In the genomic region with DNA sequence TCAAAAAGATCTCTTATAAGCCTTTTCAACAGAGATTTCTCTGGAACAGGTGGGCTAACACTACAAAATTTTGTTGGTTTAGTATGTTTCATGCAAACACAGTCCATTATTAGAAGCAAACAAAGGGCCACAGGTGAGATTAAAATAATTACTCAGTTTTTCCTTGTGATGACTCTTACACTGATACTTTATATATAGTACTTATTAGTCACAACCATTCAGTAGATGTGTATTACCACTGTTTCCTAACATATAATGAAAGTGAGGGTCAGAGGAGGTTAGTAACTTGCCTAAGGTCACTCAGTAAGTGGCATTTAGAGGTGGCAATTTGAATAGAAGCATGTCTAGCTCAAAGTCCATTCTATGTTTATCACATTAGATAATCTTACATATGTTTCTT, we compare ENCODE assay signal across 35 cellular contexts. TPM values are rescaled to one million over a fixed set of nuclear protein-coding genes. Genes with fewer than 3 reads are reported as not detected.
"Had no signal": no experiment of that assay in that cellular context is flagged by ENCODE, and none has a peak within 500 bp of the region (broad histone marks: within the 10 kb centered on the region; RNA-seq: fewer than 3 reads in every experiment).

No MANE protein-coding gene starts in this region.

- H3K36me3 ChIP-seq: ascending aorta had no signal

- H3K9me3 Mint-ChIP-seq: activated CD4-positive, alpha-beta memory T cell treated with anti-CD3 and anti-CD28 coated beads for 36 hours; activated CD4-positive, alpha-beta T cell treated with anti-CD3 and anti-CD28 coated beads, Interleukin-2, amount 10 ng/mL, durations not matched to agents 24 days and 14 days; activated CD8-positive, alpha-beta T cell treated with anti-CD3 and anti-CD28 coated beads for 36 hours; activated naive CD4-positive, alpha-beta T cell treated with anti-CD3 and anti-CD28 coated beads, Interleukin-2, amount 10 ng/mL, durations not matched to agents 7 days and 5 days; activated naive CD4-positive, alpha-beta T cell treated with anti-CD3 and anti-CD28 coated beads, Interleukin-2, amount 50 U/mL, for 24 hours; activated naive CD8-positive, alpha-beta T cell treated with anti-CD3 and anti-CD28 coated beads, Interleukin-2, amount 10 ng/mL, durations not matched to agents 7 days and 5 days; activated naive CD8-positive, alpha-beta T cell treated with anti-CD3 and anti-CD28 coated beads, Interleukin-2, amount 50 U/mL, for 24 hours; activated T-cell treated with anti-CD3 and anti-CD28 coated beads, Interleukin-2, amount 50 U/mL, for 4 hours; activated T-cell treated with anti-CD3 and anti-CD28 coated beads, Interleukin-2, amount 50 U/mL, for 72 hours; activated T-helper 1 cell treated with anti-CD3 and anti-CD28 coated beads, Interleukin-12 subunit alpha, Interleukin-12 subunit beta, Interleukin-2, Interleukin-4 antibody, amounts not matched to agents 30 ng/mL and 10 ng/mL and 1 ng/mL, durations not matched to agents 14 hours and 24 hours and 36 hours; activated T-helper 17 cell treated with anti-CD3 and anti-CD28 coated beads, Interleukin-2, amount 50 U/mL, for 72 hours; T-helper 1 cell treated with Interleukin-12 subunit alpha and Interleukin-12 subunit beta and Interleukin-4 antibody, amounts not matched to agents 30 μg/mL and 1 μg/mL, for 36 hours; T-helper 2 cell treated with Interferon-gamma antibody and Interleukin-4, amounts not matched to agents 5 μg/mL and 100 μg/mL, for 36 hours had no signal

- DNase-seq: activated B cell treated with CpG ODN at 0.5 μM for 24 hours; activated CD4-positive, alpha-beta memory T cell treated with anti-CD3 and anti-CD28 coated beads for 36 hours; activated CD4-positive, alpha-beta T cell treated with anti-CD3 and anti-CD28 coated beads for 4 hours; activated CD4-positive, alpha-beta T cell treated with anti-CD3 and anti-CD28 coated beads, Interleukin-2, amount 10 ng/mL, durations not matched to agents 24 days and 14 days; activated CD4-positive, alpha-beta T cell treated with anti-CD3 and anti-CD28 coated beads, Interleukin-2, amount 50 U/mL, for 1 hour; activated CD4-positive, alpha-beta T cell treated with anti-CD3 and anti-CD28 coated beads, Interleukin-2, amount 50 U/mL, for 4 hours; activated CD4-positive, CD25-positive, alpha-beta regulatory T cell treated with anti-CD3 and anti-CD28 coated beads, Interleukin-2, amount 50 U/mL, for 72 hours; activated CD8-positive, alpha-beta memory T cell treated with anti-CD3 and anti-CD28 coated beads, Interleukin-2, amount 50 U/mL, for 4 hours; activated CD8-positive, alpha-beta T cell treated with anti-CD3 and anti-CD28 coated beads for 36 hours; activated gamma-delta T cell; activated naive CD4-positive, alpha-beta T cell treated with anti-CD3 and anti-CD28 coated beads, Interleukin-2, amount 10 ng/mL, durations not matched to agents 7 days and 5 days; activated naive CD4-positive, alpha-beta T cell treated with Interleukin-2 at 50 U/mL for 16 hours; activated naive CD8-positive, alpha-beta T cell treated with anti-CD3 and anti-CD28 coated beads, Interleukin-2, amount 10 ng/mL, durations not matched to agents 7 days and 5 days; activated naive CD8-positive, alpha-beta T cell treated with anti-CD3 and anti-CD28 coated beads, Interleukin-2, amount 50 U/mL, for 24 hours; activated T-cell treated with anti-CD3 and anti-CD28 coated beads for 4 hours; activated T-cell treated with anti-CD3 and anti-CD28 coated beads, Interleukin-2, amount 50 U/mL, for 1 hour; activated T-cell treated with anti-CD3 and anti-CD28 coated beads, Interleukin-2, amount 50 U/mL, for 4 hours; activated T-cell treated with anti-CD3 and anti-CD28 coated beads, Interleukin-2, amount 50 U/mL, for 72 hours; amygdala; anterior cingulate cortex; central memory CD4-positive, alpha-beta T cell; T-helper 1 cell; T-helper 2 cell; T-helper 9 cell had no signal

- ATAC-seq: activated CD8-positive, alpha-beta T cell treated with anti-CD3 and anti-CD28 coated beads for 36 hours; activated naive CD8-positive, alpha-beta T cell treated with anti-CD3 and anti-CD28 coated beads, Interleukin-2, amount 50 U/mL, for 24 hours; activated T-cell treated with anti-CD3 and anti-CD28 coated beads, Interleukin-2, amount 50 U/mL, for 4 hours; activated T-cell treated with anti-CD3 and anti-CD28 coated beads, Interleukin-2, amount 50 U/mL, for 72 hours; activated T-helper 17 cell treated with anti-CD3 and anti-CD28 coated beads, Interleukin-2, amount 50 U/mL, for 72 hours had no signal

- H3K4me3 Mint-ChIP-seq: activated B cell treated with CpG ODN at 0.5 μM for 24 hours; activated CD4-positive, alpha-beta memory T cell treated with anti-CD3 and anti-CD28 coated beads for 36 hours; activated CD4-positive, alpha-beta T cell treated with anti-CD3 and anti-CD28 coated beads, Interleukin-2, amount 10 ng/mL, durations not matched to agents 24 days and 14 days; activated CD8-positive, alpha-beta T cell treated with anti-CD3 and anti-CD28 coated beads for 36 hours; activated naive CD4-positive, alpha-beta T cell treated with anti-CD3 and anti-CD28 coated beads, Interleukin-2, amount 10 ng/mL, durations not matched to agents 7 days and 5 days; activated naive CD4-positive, alpha-beta T cell treated with anti-CD3 and anti-CD28 coated beads, Interleukin-2, amount 50 U/mL, for 24 hours; activated naive CD8-positive, alpha-beta T cell; activated naive CD8-positive, alpha-beta T cell treated with anti-CD3 and anti-CD28 coated beads, Interleukin-2, amount 10 ng/mL, durations not matched to agents 7 days and 5 days; activated naive CD8-positive, alpha-beta T cell treated with anti-CD3 and anti-CD28 coated beads, Interleukin-2, amount 50 U/mL, for 24 hours; activated T-cell treated with anti-CD3 and anti-CD28 coated beads, Interleukin-2, amount 50 U/mL, for 4 hours; activated T-cell treated with anti-CD3 and anti-CD28 coated beads, Interleukin-2, amount 50 U/mL, for 72 hours; activated T-helper 1 cell treated with anti-CD3 and anti-CD28 coated beads, Interleukin-12 subunit alpha, Interleukin-12 subunit beta, Interleukin-2, Interleukin-4 antibody, amounts not matched to agents 30 ng/mL and 10 ng/mL and 1 ng/mL, durations not matched to agents 14 hours and 24 hours and 36 hours; activated T-helper 17 cell treated with anti-CD3 and anti-CD28 coated beads, Interleukin-2, amount 50 U/mL, for 72 hours; brain; T-helper 1 cell treated with Interleukin-12 subunit alpha and Interleukin-12 subunit beta and Interleukin-4 antibody, amounts not matched to agents 30 μg/mL and 1 μg/mL, for 36 hours; T-helper 2 cell treated with Interferon-gamma antibody and Interleukin-4, amounts not matched to agents 5 μg/mL and 100 μg/mL, for 36 hours had no signal

- H3K27me3 ChIP-seq: ascending aorta had no signal

- H3K27ac Mint-ChIP-seq: activated B cell treated with CpG ODN at 0.5 μM for 24 hours; activated CD4-positive, alpha-beta memory T cell treated with anti-CD3 and anti-CD28 coated beads for 36 hours; activated CD4-positive, alpha-beta T cell treated with anti-CD3 and anti-CD28 coated beads, Interleukin-2, amount 10 ng/mL, durations not matched to agents 24 days and 14 days; activated CD8-positive, alpha-beta T cell treated with anti-CD3 and anti-CD28 coated beads for 36 hours; activated naive CD4-positive, alpha-beta T cell treated with anti-CD3 and anti-CD28 coated beads, Interleukin-2, amount 10 ng/mL, durations not matched to agents 7 days and 5 days; activated naive CD4-positive, alpha-beta T cell treated with anti-CD3 and anti-CD28 coated beads, Interleukin-2, amount 50 U/mL, for 24 hours; activated naive CD8-positive, alpha-beta T cell; activated naive CD8-positive, alpha-beta T cell treated with anti-CD3 and anti-CD28 coated beads, Interleukin-2, amount 10 ng/mL, durations not matched to agents 7 days and 5 days; activated naive CD8-positive, alpha-beta T cell treated with anti-CD3 and anti-CD28 coated beads, Interleukin-2, amount 50 U/mL, for 24 hours; activated T-cell treated with anti-CD3 and anti-CD28 coated beads, Interleukin-2, amount 50 U/mL, for 72 hours; activated T-helper 1 cell treated with anti-CD3 and anti-CD28 coated beads, Interleukin-12 subunit alpha, Interleukin-12 subunit beta, Interleukin-2, Interleukin-4 antibody, amounts not matched to agents 30 ng/mL and 10 ng/mL and 1 ng/mL, durations not matched to agents 14 hours and 24 hours and 36 hours; activated T-helper 17 cell treated with anti-CD3 and anti-CD28 coated beads, Interleukin-2, amount 50 U/mL, for 72 hours; brain; T-helper 1 cell treated with Interleukin-12 subunit alpha and Interleukin-12 subunit beta and Interleukin-4 antibody, amounts not matched to agents 30 μg/mL and 1 μg/mL, for 36 hours; T-helper 2 cell treated with Interferon-gamma antibody and Interleukin-4, amounts not matched to agents 5 μg/mL and 100 μg/mL, for 36 hours had no signal

- H3K4me1 Mint-ChIP-seq: activated B cell treated with CpG ODN at 0.5 μM for 24 hours; activated CD4-positive, alpha-beta T cell treated with anti-CD3 and anti-CD28 coated beads, Interleukin-2, amount 10 ng/mL, durations not matched to agents 24 days and 14 days; activated naive CD4-positive, alpha-beta T cell treated with anti-CD3 and anti-CD28 coated beads, Interleukin-2, amount 10 ng/mL, durations not matched to agents 7 days and 5 days; activated naive CD4-positive, alpha-beta T cell treated with anti-CD3 and anti-CD28 coated beads, Interleukin-2, amount 50 U/mL, for 24 hours; activated naive CD8-positive, alpha-beta T cell treated with anti-CD3 and anti-CD28 coated beads, Interleukin-2, amount 10 ng/mL, durations not matched to agents 7 days and 5 days; activated naive CD8-positive, alpha-beta T cell treated with anti-CD3 and anti-CD28 coated beads, Interleukin-2, amount 50 U/mL, for 24 hours; activated T-helper 17 cell treated with anti-CD3 and anti-CD28 coated beads, Interleukin-2, amount 50 U/mL, for 72 hours; brain had no signal

- H3K9me3 ChIP-seq: ascending aorta had no signal

- H3K27me3 Mint-ChIP-seq: activated B cell treated with CpG ODN at 0.5 μM for 24 hours; activated CD4-positive, alpha-beta T cell treated with anti-CD3 and anti-CD28 coated beads, Interleukin-2, amount 10 ng/mL, durations not matched to agents 24 days and 14 days; activated CD8-positive, alpha-beta T cell treated with anti-CD3 and anti-CD28 coated beads for 36 hours; activated naive CD4-positive, alpha-beta T cell treated with anti-CD3 and anti-CD28 coated beads, Interleukin-2, amount 10 ng/mL, durations not matched to agents 7 days and 5 days; activated naive CD4-positive, alpha-beta T cell treated with anti-CD3 and anti-CD28 coated beads, Interleukin-2, amount 50 U/mL, for 24 hours; activated naive CD8-positive, alpha-beta T cell treated with anti-CD3 and anti-CD28 coated beads, Interleukin-2, amount 10 ng/mL, durations not matched to agents 7 days and 5 days; activated T-helper 17 cell treated with anti-CD3 and anti-CD28 coated beads, Interleukin-2, amount 50 U/mL, for 72 hours; brain had no signal

- H3K27ac ChIP-seq: ascending aorta, VCaP had no signal

- H3K4me3 ChIP-seq: ascending aorta had no signal

- H3K36me3 Mint-ChIP-seq: activated CD4-positive, alpha-beta memory T cell treated with anti-CD3 and anti-CD28 coated beads for 36 hours; activated naive CD4-positive, alpha-beta T cell treated with anti-CD3 and anti-CD28 coated beads, Interleukin-2, amount 10 ng/mL, durations not matched to agents 7 days and 5 days; activated naive CD4-positive, alpha-beta T cell treated with anti-CD3 and anti-CD28 coated beads, Interleukin-2, amount 50 U/mL, for 24 hours; activated naive CD8-positive, alpha-beta T cell; activated naive CD8-positive, alpha-beta T cell treated with anti-CD3 and anti-CD28 coated beads, Interleukin-2, amount 10 ng/mL, durations not matched to agents 7 days and 5 days had no signal

- FAIRE-seq: TTC549 had no signal

- H3K4me1 ChIP-seq: ascending aorta had no signal

RNA-seq across cellular contexts. Expression of gene CYYR1, which starts 44.2 kb away (rescaled TPM):
- total RNA-seq: activated B cell treated with CpG ODN at 0.5 μM for 24 hours; activated CD4-positive, alpha-beta memory T cell treated with anti-CD3 and anti-CD28 coated beads for 36 hours; activated CD4-positive, alpha-beta T cell treated with anti-CD3 and anti-CD28 coated beads, Interleukin-2, amount 10 ng/mL, durations not matched to agents 24 days and 14 days; activated CD8-positive, alpha-beta memory T cell treated with anti-CD3 and anti-CD28 coated beads for 36 hours; activated CD8-positive, alpha-beta T cell treated with anti-CD3 and anti-CD28 coated beads for 36 hours; activated naive CD8-positive, alpha-beta T cell treated with anti-CD3 and anti-CD28 coated beads, Interleukin-2, amount 10 ng/mL, durations not matched to agents 7 days and 5 days; activated T-cell treated with anti-CD3 and anti-CD28 coated beads, Interleukin-2, amount 50 U/mL, for 72 hours; activated T-helper 1 cell treated with anti-CD3 and anti-CD28 coated beads, Interleukin-12 subunit alpha, Interleukin-12 subunit beta, Interleukin-2, Interleukin-4 antibody, amounts not matched to agents 30 ng/mL and 10 ng/mL and 1 ng/mL, durations not matched to agents 14 hours and 24 hours and 36 hours; activated T-helper 17 cell treated with anti-CD3 and anti-CD28 coated beads, Interleukin-2, amount 50 U/mL, for 72 hours had no signal
